Comparison of ENCODE assay signal across 16 cellular contexts in the genomic region with DNA sequence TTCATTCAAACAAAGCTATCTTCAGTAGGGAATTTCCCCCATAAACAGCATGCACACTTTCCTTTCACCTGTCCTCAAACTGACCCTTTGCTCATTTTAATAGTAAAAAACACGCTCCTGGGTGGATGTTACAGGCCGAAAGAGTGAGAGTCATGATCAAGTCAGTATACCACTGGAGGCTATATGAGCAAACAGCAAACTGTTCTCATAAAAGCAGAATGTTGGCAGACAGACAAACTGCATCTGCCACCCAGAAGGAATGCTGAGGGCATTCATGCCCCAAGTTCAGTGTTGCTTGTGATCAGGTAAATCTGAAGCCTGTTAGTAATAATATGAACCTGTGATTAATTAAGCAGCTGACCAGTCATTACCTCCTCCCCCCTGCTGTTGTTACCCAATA.
"Had no signal": no experiment of that assay in that cellular context is flagged by ENCODE, and none has a peak within 500 bp of the region (broad histone marks: within the 10 kb centered on the region; RNA-seq: fewer than 3 reads in every experiment).

No MANE protein-coding gene starts in this region.

- H3K27me3 Mint-ChIP-seq: naive thymus-derived CD8-positive, alpha-beta T cell; type B pancreatic cell had no signal

- ATAC-seq: esophagus mucosa; gastrocnemius medialis; heart right ventricle; left lobe of liver; mucosa of descending colon; naive thymus-derived CD8-positive, alpha-beta T cell; right cardiac atrium had no signal

- H3K27ac ChIP-seq: colonic mucosa, gastrocnemius medialis, heart right ventricle, neutrophil had no signal

- H3K4me1 Mint-ChIP-seq: naive thymus-derived CD8-positive, alpha-beta T cell had no signal

- H3K9me3 Mint-ChIP-seq: type B pancreatic cell had no signal

- H3K27ac Mint-ChIP-seq: naive thymus-derived CD8-positive, alpha-beta T cell; type B pancreatic cell had no signal

- H3K36me3 Mint-ChIP-seq: naive thymus-derived CD8-positive, alpha-beta T cell; type B pancreatic cell had no signal

- DNase-seq: colonic mucosa; dermis blood vessel endothelial cell; gastrocnemius medialis; heart right ventricle; hypothalamus; kidney glomerular epithelial cell; mucosa of descending colon; naive thymus-derived CD8-positive, alpha-beta T cell; right cardiac atrium; small intestine; stimulated activated CD4-positive, alpha-beta T cell treated with anti-CD3 and anti-CD28 coated beads, Interleukin-12 subunit alpha, Interleukin-12 subunit beta, amount 100 ng/mL, for 4 hours; stimulated activated naive CD4-positive, alpha-beta T cell treated with Interleukin-2 at 50 U/mL for 16 hours had no signal

- H3K4me3 Mint-ChIP-seq: naive thymus-derived CD8-positive, alpha-beta T cell; type B pancreatic cell had no signal
